33 cellular contexts compared by ENCODE assay signal in genomic region chr10:34530778-34531177, GRCh38.
"Had no signal": no experiment of that assay in that cellular context is flagged by ENCODE, and none has a peak within 500 bp of the region (broad histone marks: within the 10 kb centered on the region; RNA-seq: fewer than 3 reads in every experiment).

No MANE protein-coding gene starts in this region.

- H3K36me3 Mint-ChIP-seq: activated CD4-positive, alpha-beta memory T cell treated with anti-CD3 and anti-CD28 coated beads for 36 hours; activated naive CD8-positive, alpha-beta T cell treated with anti-CD3 and anti-CD28 coated beads for 36 hours; immature natural killer cell; naive B cell; stimulated activated naive B cell treated with anti-CD40 and anti-IgM and Interleukin-4, amounts not matched to agents 10 μg/mL and 1 μg/mL and 100 μg/mL, for 72 hours had no signal

- ATAC-seq: activated CD4-positive, CD25-positive, alpha-beta regulatory T cell treated with anti-CD3 and anti-CD28 coated beads, Interleukin-2, amount 50 U/mL, for 24 hours; foreskin keratinocyte; heart left ventricle; stimulated activated naive B cell treated with anti-CD40 and anti-IgM and Interleukin-4, amounts not matched to agents 10 μg/mL and 1 μg/mL and 100 μg/mL, for 72 hours; T-helper 17 cell had no signal

- H3K27me3 ChIP-seq: adrenal gland, brain microvascular endothelial cell, esophagus muscularis mucosa, foreskin keratinocyte, heart left ventricle, ovary, sigmoid colon, suprapubic skin, tibial artery had no signal

- H3K4me3 ChIP-seq: adrenal gland, esophagus muscularis mucosa, heart left ventricle, lung, ovary, sigmoid colon, smooth muscle cell, suprapubic skin, tibial artery had no signal

- H3K27me3 Mint-ChIP-seq: naive B cell; progenitor cell of endocrine pancreas; stimulated activated naive B cell treated with anti-CD40 and anti-IgM and Interleukin-4, amounts not matched to agents 10 μg/mL and 1 μg/mL and 100 μg/mL, for 72 hours had no signal

- H3K9me3 ChIP-seq: adrenal gland, esophagus muscularis mucosa, ovary, tibial artery had no signal

- H3K27ac ChIP-seq: adrenal gland, brain microvascular endothelial cell, esophagus muscularis mucosa, foreskin keratinocyte, heart left ventricle, ovary, sigmoid colon, suprapubic skin, tibial artery, WERI-Rb-1 had no signal

- H3K27ac Mint-ChIP-seq: activated CD4-positive, alpha-beta memory T cell treated with anti-CD3 and anti-CD28 coated beads for 36 hours; activated CD4-positive, alpha-beta T cell treated with anti-CD3 and anti-CD28 coated beads, Interleukin-2, amount 10 ng/mL, durations not matched to agents 24 days and 14 days; activated naive CD4-positive, alpha-beta T cell treated with anti-CD3 and anti-CD28 coated beads for 36 hours; activated naive CD8-positive, alpha-beta T cell treated with anti-CD3 and anti-CD28 coated beads for 36 hours; activated T-helper 1 cell treated with anti-CD3 and anti-CD28 coated beads, Interleukin-12 subunit alpha, Interleukin-12 subunit beta, Interleukin-2, Interleukin-4 antibody, amounts not matched to agents 30 ng/mL and 10 ng/mL and 1 ng/mL, durations not matched to agents 14 hours and 24 hours and 36 hours; immature natural killer cell; naive B cell; nephron progenitor cell; progenitor cell of endocrine pancreas; stimulated activated naive B cell treated with anti-CD40 and anti-IgM and Interleukin-4, amounts not matched to agents 10 μg/mL and 1 μg/mL and 100 μg/mL, for 72 hours; T-helper 17 cell had no signal

- H3K9me3 Mint-ChIP-seq: activated CD4-positive, alpha-beta memory T cell treated with anti-CD3 and anti-CD28 coated beads for 36 hours; activated CD4-positive, alpha-beta T cell treated with anti-CD3 and anti-CD28 coated beads, Interleukin-2, amount 10 ng/mL, durations not matched to agents 24 days and 14 days; activated naive CD4-positive, alpha-beta T cell treated with anti-CD3 and anti-CD28 coated beads for 36 hours; activated naive CD8-positive, alpha-beta T cell treated with anti-CD3 and anti-CD28 coated beads for 36 hours; activated T-helper 1 cell treated with anti-CD3 and anti-CD28 coated beads, Interleukin-12 subunit alpha, Interleukin-12 subunit beta, Interleukin-2, Interleukin-4 antibody, amounts not matched to agents 30 ng/mL and 10 ng/mL and 1 ng/mL, durations not matched to agents 14 hours and 24 hours and 36 hours; immature natural killer cell had no signal

- H3K36me3 ChIP-seq: adrenal gland, brain microvascular endothelial cell, esophagus muscularis mucosa, heart left ventricle, ovary, sigmoid colon, suprapubic skin, tibial artery, WERI-Rb-1 had no signal

- H3K4me1 Mint-ChIP-seq: activated CD4-positive, alpha-beta T cell treated with anti-CD3 and anti-CD28 coated beads, Interleukin-2, amount 10 ng/mL, durations not matched to agents 24 days and 14 days; immature natural killer cell; naive B cell; stimulated activated naive B cell treated with anti-CD40 and anti-IgM and Interleukin-4, amounts not matched to agents 10 μg/mL and 1 μg/mL and 100 μg/mL, for 72 hours; T-helper 17 cell had no signal

- H3K4me3 Mint-ChIP-seq: activated CD4-positive, alpha-beta memory T cell treated with anti-CD3 and anti-CD28 coated beads for 36 hours; activated CD4-positive, alpha-beta T cell treated with anti-CD3 and anti-CD28 coated beads, Interleukin-2, amount 10 ng/mL, durations not matched to agents 24 days and 14 days; activated naive CD4-positive, alpha-beta T cell treated with anti-CD3 and anti-CD28 coated beads for 36 hours; activated naive CD8-positive, alpha-beta T cell treated with anti-CD3 and anti-CD28 coated beads for 36 hours; activated T-helper 1 cell treated with anti-CD3 and anti-CD28 coated beads, Interleukin-12 subunit alpha, Interleukin-12 subunit beta, Interleukin-2, Interleukin-4 antibody, amounts not matched to agents 30 ng/mL and 10 ng/mL and 1 ng/mL, durations not matched to agents 14 hours and 24 hours and 36 hours; immature natural killer cell; naive B cell; nephron progenitor cell; stimulated activated naive B cell treated with anti-CD40 and anti-IgM and Interleukin-4, amounts not matched to agents 10 μg/mL and 1 μg/mL and 100 μg/mL, for 72 hours; T-helper 17 cell had no signal

- DNase-seq: activated CD4-positive, alpha-beta memory T cell treated with anti-CD3 and anti-CD28 coated beads for 36 hours; activated CD4-positive, alpha-beta T cell treated with anti-CD3 and anti-CD28 coated beads, Interleukin-2, amount 10 ng/mL, durations not matched to agents 24 days and 14 days; activated CD8-positive, alpha-beta memory T cell treated with anti-CD3 and anti-CD28 coated beads, Interleukin-2, amount 50 U/mL, for 4 hours; activated effector memory CD4-positive, alpha-beta T cell treated with anti-CD3 and anti-CD28 coated beads, Interleukin-2, amount 50 U/mL, for 16 hours; activated naive CD4-positive, alpha-beta T cell treated with anti-CD3 and anti-CD28 coated beads for 36 hours; activated naive CD8-positive, alpha-beta T cell treated with anti-CD3 and anti-CD28 coated beads for 36 hours; activated T-cell treated with anti-CD3 and anti-CD28 coated beads, Interleukin-2, amount 50 U/mL, for 1 hour; adrenal gland; aorta; brain microvascular endothelial cell; caudate nucleus; foreskin keratinocyte; heart left ventricle; hypothalamus; immature natural killer cell; kidney; naive B cell; nephron progenitor cell; ovary; sigmoid colon; stimulated activated CD4-positive, alpha-beta T cell treated with anti-CD3 and anti-CD28 coated beads, Interleukin-1b, Interleukin-23, amount 100 ng/mL, for 48 hours; stimulated activated naive B cell treated with anti-CD40 and anti-IgM and Interleukin-4, amounts not matched to agents 10 μg/mL and 1 μg/mL and 100 μg/mL, for 72 hours; T-helper 17 cell; T1000; tibial artery; WERI-Rb-1 had no signal

- H3K4me2 ChIP-seq: smooth muscle cell had no signal
